2 cellular contexts compared by ENCODE assay signal in the genomic region with DNA sequence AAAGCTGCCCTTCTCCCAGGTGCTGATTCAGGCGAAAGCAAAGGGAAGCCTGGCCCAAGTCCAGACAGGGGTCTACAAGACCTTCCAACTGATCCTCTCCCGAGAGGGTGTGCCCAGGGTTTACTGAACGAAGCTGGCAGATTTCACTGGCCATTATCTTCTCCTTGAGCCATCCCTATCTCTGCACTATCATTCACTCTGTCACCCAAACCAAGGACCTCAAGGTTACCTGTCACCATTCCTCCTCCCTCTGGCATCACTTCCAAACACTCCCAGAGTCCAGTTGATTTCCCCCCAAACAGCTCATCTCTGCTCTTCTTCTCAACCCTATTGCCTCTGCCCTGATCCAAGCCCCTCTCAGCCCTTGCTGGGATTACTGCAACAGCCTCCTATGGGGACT.
TF ChIP-seq lines count a peak whose summit lies in the region.

No MANE protein-coding gene starts in this region.

TF ChIP-seq in SK-N-SH, 30 proteins besides CTCF, POLR2A, EP300 and RAD21 (continued from another document):
- TF ChIP-seq, protein P1, sequence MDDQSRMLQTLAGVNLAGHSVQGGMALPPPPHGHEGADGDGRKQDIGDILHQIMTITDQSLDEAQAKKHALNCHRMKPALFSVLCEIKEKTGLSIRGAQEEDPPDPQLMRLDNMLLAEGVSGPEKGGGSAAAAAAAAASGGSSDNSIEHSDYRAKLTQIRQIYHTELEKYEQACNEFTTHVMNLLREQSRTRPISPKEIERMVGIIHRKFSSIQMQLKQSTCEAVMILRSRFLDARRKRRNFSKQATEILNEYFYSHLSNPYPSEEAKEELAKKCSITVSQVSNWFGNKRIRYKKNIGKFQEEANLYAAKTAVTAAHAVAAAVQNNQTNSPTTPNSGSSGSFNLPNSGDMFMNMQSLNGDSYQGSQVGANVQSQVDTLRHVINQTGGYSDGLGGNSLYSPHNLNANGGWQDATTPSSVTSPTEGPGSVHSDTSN (IDR thresholded peaks at IDR 0.05): no peak
- TF ChIP-seq SIN3A (IDR thresholded peaks at IDR 0.05; ENCODE audit: borderline replicate concordance, low read depth, low read length) (no peak), TCF12 (IDR thresholded peaks at IDR 0.05) (no peak), MXI1 (IDR thresholded peaks at IDR 0.05; ENCODE audit: low read depth, low read length) (no peak), FOXJ3 (CRISPR knock-in tag; IDR thresholded peaks at IDR 0.05) (no peak), YY1 (IDR thresholded peaks at IDR 0.05; ENCODE audit: low read depth) (no peak), FOSL2 (IDR thresholded peaks at IDR 0.05; ENCODE audit: borderline replicate concordance, low read depth) (no peak), GABPA (IDR thresholded peaks at IDR 0.05; ENCODE audit: low read depth) (no peak), TEAD4 (IDR thresholded peaks at IDR 0.05; ENCODE audit: borderline replicate concordance, insufficient read depth) (no peak), RXRA (IDR thresholded peaks at IDR 0.05; ENCODE audit: borderline replicate concordance, low read depth) (no peak)
- TF ChIP-seq, protein P2, sequence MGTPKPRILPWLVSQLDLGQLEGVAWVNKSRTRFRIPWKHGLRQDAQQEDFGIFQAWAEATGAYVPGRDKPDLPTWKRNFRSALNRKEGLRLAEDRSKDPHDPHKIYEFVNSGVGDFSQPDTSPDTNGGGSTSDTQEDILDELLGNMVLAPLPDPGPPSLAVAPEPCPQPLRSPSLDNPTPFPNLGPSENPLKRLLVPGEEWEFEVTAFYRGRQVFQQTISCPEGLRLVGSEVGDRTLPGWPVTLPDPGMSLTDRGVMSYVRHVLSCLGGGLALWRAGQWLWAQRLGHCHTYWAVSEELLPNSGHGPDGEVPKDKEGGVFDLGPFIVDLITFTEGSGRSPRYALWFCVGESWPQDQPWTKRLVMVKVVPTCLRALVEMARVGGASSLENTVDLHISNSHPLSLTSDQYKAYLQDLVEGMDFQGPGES (IDR thresholded peaks at IDR 0.05; ENCODE audit: low read depth, low read length): no peak
TF ChIP-seq in SK-N-SH: peak in this region for 0.

TF ChIP-seq in SK-N-SH treated with all-trans-retinoic acid at 6 μM for 48 hours, 23 proteins besides CTCF, POLR2A, EP300 and RAD21 (continued from another document):
- TF ChIP-seq, protein P3, sequence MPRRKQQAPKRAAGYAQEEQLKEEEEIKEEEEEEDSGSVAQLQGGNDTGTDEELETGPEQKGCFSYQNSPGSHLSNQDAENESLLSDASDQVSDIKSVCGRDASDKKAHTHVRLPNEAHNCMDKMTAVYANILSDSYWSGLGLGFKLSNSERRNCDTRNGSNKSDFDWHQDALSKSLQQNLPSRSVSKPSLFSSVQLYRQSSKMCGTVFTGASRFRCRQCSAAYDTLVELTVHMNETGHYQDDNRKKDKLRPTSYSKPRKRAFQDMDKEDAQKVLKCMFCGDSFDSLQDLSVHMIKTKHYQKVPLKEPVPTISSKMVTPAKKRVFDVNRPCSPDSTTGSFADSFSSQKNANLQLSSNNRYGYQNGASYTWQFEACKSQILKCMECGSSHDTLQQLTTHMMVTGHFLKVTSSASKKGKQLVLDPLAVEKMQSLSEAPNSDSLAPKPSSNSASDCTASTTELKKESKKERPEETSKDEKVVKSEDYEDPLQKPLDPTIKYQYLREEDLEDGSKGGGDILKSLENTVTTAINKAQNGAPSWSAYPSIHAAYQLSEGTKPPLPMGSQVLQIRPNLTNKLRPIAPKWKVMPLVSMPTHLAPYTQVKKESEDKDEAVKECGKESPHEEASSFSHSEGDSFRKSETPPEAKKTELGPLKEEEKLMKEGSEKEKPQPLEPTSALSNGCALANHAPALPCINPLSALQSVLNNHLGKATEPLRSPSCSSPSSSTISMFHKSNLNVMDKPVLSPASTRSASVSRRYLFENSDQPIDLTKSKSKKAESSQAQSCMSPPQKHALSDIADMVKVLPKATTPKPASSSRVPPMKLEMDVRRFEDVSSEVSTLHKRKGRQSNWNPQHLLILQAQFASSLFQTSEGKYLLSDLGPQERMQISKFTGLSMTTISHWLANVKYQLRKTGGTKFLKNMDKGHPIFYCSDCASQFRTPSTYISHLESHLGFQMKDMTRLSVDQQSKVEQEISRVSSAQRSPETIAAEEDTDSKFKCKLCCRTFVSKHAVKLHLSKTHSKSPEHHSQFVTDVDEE (CRISPR knock-in tag; IDR thresholded peaks at IDR 0.05): no peak
- TF ChIP-seq CSDC2 (CRISPR knock-in tag; IDR thresholded peaks at IDR 0.05): no peak
- no peak for TF ChIP-seq ISL1 (CRISPR knock-in tag; IDR thresholded peaks at IDR 0.05)
- TF ChIP-seq, protein P4, sequence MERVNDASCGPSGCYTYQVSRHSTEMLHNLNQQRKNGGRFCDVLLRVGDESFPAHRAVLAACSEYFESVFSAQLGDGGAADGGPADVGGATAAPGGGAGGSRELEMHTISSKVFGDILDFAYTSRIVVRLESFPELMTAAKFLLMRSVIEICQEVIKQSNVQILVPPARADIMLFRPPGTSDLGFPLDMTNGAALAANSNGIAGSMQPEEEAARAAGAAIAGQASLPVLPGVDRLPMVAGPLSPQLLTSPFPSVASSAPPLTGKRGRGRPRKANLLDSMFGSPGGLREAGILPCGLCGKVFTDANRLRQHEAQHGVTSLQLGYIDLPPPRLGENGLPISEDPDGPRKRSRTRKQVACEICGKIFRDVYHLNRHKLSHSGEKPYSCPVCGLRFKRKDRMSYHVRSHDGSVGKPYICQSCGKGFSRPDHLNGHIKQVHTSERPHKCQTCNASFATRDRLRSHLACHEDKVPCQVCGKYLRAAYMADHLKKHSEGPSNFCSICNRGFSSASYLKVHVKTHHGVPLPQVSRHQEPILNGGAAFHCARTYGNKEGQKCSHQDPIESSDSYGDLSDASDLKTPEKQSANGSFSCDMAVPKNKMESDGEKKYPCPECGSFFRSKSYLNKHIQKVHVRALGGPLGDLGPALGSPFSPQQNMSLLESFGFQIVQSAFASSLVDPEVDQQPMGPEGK (CRISPR knock-in tag; IDR thresholded peaks at IDR 0.05; ENCODE audit: borderline replicate concordance): no peak
- TF ChIP-seq GLIS3 (CRISPR knock-in tag; IDR thresholded peaks at IDR 0.05): no peak
- TF ChIP-seq ZNF565 (CRISPR knock-in tag; conservative IDR thresholded peaks at IDR 0.05; ENCODE audit: low read depth): no peak
- TF ChIP-seq, protein P5, sequence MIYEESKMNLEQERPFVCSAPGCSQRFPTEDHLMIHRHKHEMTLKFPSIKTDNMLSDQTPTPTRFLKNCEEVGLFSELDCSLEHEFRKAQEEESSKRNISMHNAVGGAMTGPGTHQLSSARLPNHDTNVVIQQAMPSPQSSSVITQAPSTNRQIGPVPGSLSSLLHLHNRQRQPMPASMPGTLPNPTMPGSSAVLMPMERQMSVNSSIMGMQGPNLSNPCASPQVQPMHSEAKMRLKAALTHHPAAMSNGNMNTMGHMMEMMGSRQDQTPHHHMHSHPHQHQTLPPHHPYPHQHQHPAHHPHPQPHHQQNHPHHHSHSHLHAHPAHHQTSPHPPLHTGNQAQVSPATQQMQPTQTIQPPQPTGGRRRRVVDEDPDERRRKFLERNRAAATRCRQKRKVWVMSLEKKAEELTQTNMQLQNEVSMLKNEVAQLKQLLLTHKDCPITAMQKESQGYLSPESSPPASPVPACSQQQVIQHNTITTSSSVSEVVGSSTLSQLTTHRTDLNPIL (CRISPR knock-in tag; IDR thresholded peaks at IDR 0.05; ENCODE audit: low read depth): no peak
- TF ChIP-seq PPARA (CRISPR knock-in tag; IDR thresholded peaks at IDR 0.05; ENCODE audit: borderline replicate concordance): no peak
- no peak for TF ChIP-seq TOX (CRISPR knock-in tag; IDR thresholded peaks at IDR 0.05; ENCODE audit: borderline replicate concordance)
- no peak for TF ChIP-seq ZFP3 (CRISPR knock-in tag; IDR thresholded peaks at IDR 0.05)
- no peak for TF ChIP-seq ZC3H10 (CRISPR knock-in tag; IDR thresholded peaks at IDR 0.05)
- TF ChIP-seq ESRRG (CRISPR knock-in tag; IDR thresholded peaks at IDR 0.05): no peak
